In the genomic region with DNA sequence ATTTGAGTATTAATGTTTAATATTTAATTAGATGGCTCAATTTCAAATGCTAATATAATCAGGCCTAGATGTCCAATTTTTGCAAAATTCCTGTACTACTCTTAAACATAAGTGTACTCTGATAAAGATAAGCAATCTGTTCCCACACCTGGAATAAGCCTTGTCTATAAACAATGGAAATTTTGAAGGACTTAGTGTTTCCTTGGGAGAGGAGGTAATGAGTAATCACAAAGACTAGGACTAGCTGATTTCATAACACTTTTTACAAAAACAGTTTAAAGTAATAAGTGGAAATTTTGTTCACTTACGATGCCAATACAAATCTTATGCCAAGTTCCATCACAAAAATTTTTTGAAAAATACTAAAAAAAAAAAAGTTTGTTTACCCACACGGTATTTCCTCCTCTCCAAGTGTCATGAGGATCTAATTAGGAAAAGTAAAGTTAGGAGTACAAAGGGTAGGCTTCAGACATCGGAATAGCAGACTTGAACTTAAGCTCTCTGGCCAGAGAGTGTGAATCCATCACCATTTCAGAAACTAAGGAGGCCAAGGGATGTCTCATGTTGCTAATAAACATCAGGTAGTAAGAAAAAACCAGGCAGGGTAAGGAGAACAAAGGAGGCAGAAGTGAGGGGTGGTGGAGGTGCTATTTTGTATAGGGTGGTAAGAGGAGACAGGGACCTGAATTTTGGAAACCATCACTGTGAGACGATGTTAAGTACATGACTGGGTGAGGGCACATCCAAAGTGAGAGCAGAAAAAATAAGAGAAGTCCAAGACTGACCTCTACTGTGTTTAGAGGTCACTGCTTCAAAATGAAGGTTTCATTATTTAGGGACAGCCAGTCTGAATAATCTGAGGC, we compare ENCODE assay signal across 11 cellular contexts.
A peak's percentile ranks its signal among the peaks of the same experiment; 100 is the strongest.
DNase-seq lines count a peak whose midpoint lies in the region; FAIRE-seq and TF ChIP-seq lines count a peak whose summit lies in the region.
"Had no signal": no experiment of that assay in that cellular context is flagged by ENCODE, and none has a peak within 500 bp of the region (broad histone marks: within the 10 kb centered on the region; RNA-seq: fewer than 3 reads in every experiment).

No MANE protein-coding gene starts in this region.

- TF ChIP-seq CTCF in AG09319 (IDR thresholded peaks at IDR 0.05; ENCODE audit: low read depth, low read length) = peak; percentile 22
- peak in 1 of 2 donors; percentile 13 for TF ChIP-seq CTCF in endothelial cell of umbilical vein (IDR thresholded peaks at IDR 0.05; ENCODE audit: extremely low read depth in 1 of 2, insufficient read depth in 1 of 2, low read depth in 1 of 2, low read length in 2 of 2)
- TF ChIP-seq CTCF in neural cell (IDR thresholded peaks at IDR 0.05; ENCODE audit: poor library complexity, severe bottlenecking) = peak; percentile 40

- no peaks in the 10 kb centered on the region for H3K9me1 ChIP-seq in endothelial cell of umbilical vein (replicated peaks; ENCODE audit: control insufficient read depth, extremely low read depth, insufficient read depth, low read length)

- TF ChIP-seq EP300 in Ishikawa (IDR thresholded peaks at IDR 0.05; ENCODE audit: borderline replicate concordance) (no peak), neural cell (conservative IDR thresholded peaks at IDR 0.05; ENCODE audit: poor library complexity, severe bottlenecking) (no peak)

- intact Hi-C loops in endothelial cell of umbilical vein (cut with micrococcal nuclease) = loop anchor here (1.0 to 2.0 kb wide), 3 partner anchors 75 to 193 kb away; no protein-coding TSS in a partner anchor

- CTCF ChIA-PET in endothelial cell of umbilical vein (lab: Charles Lee) = interaction anchor here (0.8 to 4.0 kb wide), 25 partner anchors 10 to 206 kb away, joined by 3 to 88 read pairs (median 4); no protein-coding TSS in a partner anchor

- dilution Hi-C loops in endothelial cell of umbilical vein (cut with MboI; ENCODE audit: extremely low pct_ligation_motif_present, low sequenced_read_pairs) = no loop called here

- H2AFZ ChIP-seq in endothelial cell of umbilical vein (ENCODE audit: low read depth, low read length) (peak overlapping the region; percentile 17), neural cell (ENCODE audit: low read depth, low read length) (no peak overlapping the region)

- peak overlapping the region; percentile 10 for H3K27ac ChIP-seq in endothelial cell of umbilical vein (ENCODE audit: insufficient read depth, low read depth, low read length)
- no peak overlapping the region for H3K27ac ChIP-seq in neural cell (ENCODE audit: low read length)
- H3K27ac ChIP-seq: BLaER1 treated with 17β-estradiol and CSF1 and Interleukin-3, amounts not matched to agents 10 nM and 100 nM had no signal

- H3F3A ChIP-seq in neural cell (ENCODE audit: insufficient read depth, low read length, poor library complexity, severe bottlenecking) = no peaks in the 10 kb centered on the region

- POLR2A ChIA-PET in endothelial cell of umbilical vein (lab: Charles Lee) = no interaction called here

- H3K9me3 ChIP-seq in endothelial cell of umbilical vein (replicated peaks; ENCODE audit: control insufficient read depth, insufficient read depth, low read length) (no peaks in the 10 kb centered on the region), neural cell (ENCODE audit: low read length) (no peaks in the 10 kb centered on the region)

- H3K9ac ChIP-seq in endothelial cell of umbilical vein (replicated peaks; ENCODE audit: extremely low read depth, insufficient read depth, low read length) = no peak overlapping the region
- H3K9ac ChIP-seq in neural cell (ENCODE audit: low read length) = no peak overlapping the region
- H3K9ac ChIP-seq: BLaER1 treated with 17β-estradiol and CSF1 and Interleukin-3, amounts not matched to agents 10 nM and 100 nM had no signal

- H3K27me3 ChIP-seq in endothelial cell of umbilical vein (ENCODE audit: control insufficient read depth in 2 of 2, insufficient read depth in 2 of 2, low read length in 2 of 2) = no peaks in the 10 kb centered on the region
- no peaks in the 10 kb centered on the region for H3K27me3 ChIP-seq in neural cell (ENCODE audit: insufficient read depth, low read depth, low read length)
- H3K27me3 ChIP-seq: BLaER1 treated with 17β-estradiol and CSF1 and Interleukin-3, amounts not matched to agents 10 nM and 100 nM had no signal

- no peaks in the 10 kb centered on the region for H3K79me2 ChIP-seq in endothelial cell of umbilical vein (ENCODE audit: control insufficient read depth, insufficient read depth, low read length)
- H3K79me2 ChIP-seq in neural cell (replicated peaks; ENCODE audit: insufficient read depth, low read length) = no peaks in the 10 kb centered on the region

- peaks cover 5% of the 10 kb centered on the region for H3K4me1 ChIP-seq in endothelial cell of umbilical vein (ENCODE audit: control insufficient read depth, extremely low read depth, insufficient read depth, low read length)

- DNase-seq in AG09319 (ENCODE audit: extremely low read depth, low read depth) (no peak), endothelial cell of umbilical vein (ENCODE audit: low read depth, low spot score) (peak; percentile 80), NCI-H2227 (lab: John Stamatoyannopoulos, UW; ENCODE audit: unreplicated experiment) (no peak), EL (no peak), NCI-H82 (lab: John Stamatoyannopoulos, UW) (no peak), SKM-1 (lab: John Stamatoyannopoulos, UW; ENCODE audit: unreplicated experiment) (no peak)
- DNase-seq: NK-92 treated with Interleukin-12 subunit alpha and Interleukin-12 subunit beta, amount 100 ng/mL, for 24 hours had no signal

- no peak overlapping the region for H3K4me2 ChIP-seq in endothelial cell of umbilical vein (ENCODE audit: insufficient read depth, low read length)
- H3K4me2 ChIP-seq in neural cell (ENCODE audit: low read length) = no peak overlapping the region
- H3K4me2 ChIP-seq: BLaER1 treated with 17β-estradiol and CSF1 and Interleukin-3, amounts not matched to agents 10 nM and 100 nM had no signal

- FAIRE-seq in endothelial cell of umbilical vein (lab: Jason Lieb, UNC) = no peak
- FAIRE-seq: astrocyte had no signal

- no peaks in the 10 kb centered on the region for H4K20me1 ChIP-seq in endothelial cell of umbilical vein (replicated peaks; ENCODE audit: control insufficient read depth, extremely low read depth, insufficient read depth, low read length)
- no peaks in the 10 kb centered on the region for H4K20me1 ChIP-seq in neural cell (ENCODE audit: insufficient read depth)
- H4K20me1 ChIP-seq: BLaER1 treated with 17β-estradiol and CSF1 and Interleukin-3, amounts not matched to agents 10 nM and 100 nM had no signal

- no peak for TF ChIP-seq POLR2A in endothelial cell of umbilical vein (IDR thresholded peaks at IDR 0.05; ENCODE audit: low read depth, low read length)

- H3K36me3 ChIP-seq in endothelial cell of umbilical vein (ENCODE audit: control insufficient read depth in 2 of 2, extremely low read depth in 1 of 2, insufficient read depth in 2 of 2, low read length in 2 of 2) = no peaks in the 10 kb centered on the region
- H3K36me3 ChIP-seq in neural cell (ENCODE audit: insufficient read depth, low read length) = no peaks in the 10 kb centered on the region

- H3K4me3 ChIP-seq in endothelial cell of umbilical vein (replicated peaks in 1 of 3; ENCODE audit: insufficient read depth in 1 of 3, low read depth in 1 of 3, low read length in 3 of 3) (no peak overlapping the region), neural cell (ENCODE audit: low read length) (no peak overlapping the region)
- H3K4me3 ChIP-seq: BLaER1 treated with 17β-estradiol and CSF1 and Interleukin-3, amounts not matched to agents 10 nM and 100 nM had no signal

- no TSS peak for BruUV-seq in endothelial cell of umbilical vein (replicated peaks; lab: Mats Ljungman, UMichigan)

- no peaks in the 10 kb centered on the region for H3K9me2 ChIP-seq in neural cell (ENCODE audit: insufficient read depth, low read length)

- peak; percentile 31; the same call in 1 of the 2 replicates for TF ChIP-seq RAD21 in Ishikawa (IDR thresholded peaks at IDR 0.05; ENCODE audit: low read depth)
- TF ChIP-seq RAD21 in neural cell (conservative IDR thresholded peaks at IDR 0.05) = peak; percentile 51

TF ChIP-seq in Ishikawa, 13 proteins besides CTCF, POLR2A, EP300 and RAD21 (continues in another document):
- TF ChIP-seq TCF12 (IDR thresholded peaks at IDR 0.05; ENCODE audit: low read depth) = no peak
- TF ChIP-seq CEBPB (IDR thresholded peaks at IDR 0.05) = no peak
- no peak for TF ChIP-seq TEAD4 (IDR thresholded peaks at IDR 0.05)
- TF ChIP-seq EGR1 (IDR thresholded peaks at IDR 0.05) = no peak
- TF ChIP-seq TAF1 (IDR thresholded peaks at IDR 0.05; ENCODE audit: low read depth) = no peak
- TF ChIP-seq, protein P1, sequence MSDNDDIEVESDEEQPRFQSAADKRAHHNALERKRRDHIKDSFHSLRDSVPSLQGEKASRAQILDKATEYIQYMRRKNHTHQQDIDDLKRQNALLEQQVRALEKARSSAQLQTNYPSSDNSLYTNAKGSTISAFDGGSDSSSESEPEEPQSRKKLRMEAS (IDR thresholded peaks at IDR 0.05) = no peak
- TF ChIP-seq CREB1 (IDR thresholded peaks at IDR 0.05; ENCODE audit: low read depth) = no peak
- TF ChIP-seq YY1 (IDR thresholded peaks at IDR 0.05; ENCODE audit: low read depth) = no peak

TF ChIP-seq in endothelial cell of umbilical vein, 7 proteins besides CTCF, POLR2A, EP300 and RAD21 (continues in another document):
- TF ChIP-seq JUN (IDR thresholded peaks at IDR 0.05; ENCODE audit: borderline replicate concordance, insufficient read depth, insufficient read length, low read depth) (no peak), MYC (IDR thresholded peaks at IDR 0.05; ENCODE audit: low read depth, low read length) (no peak), POLR2AphosphoS5 (IDR thresholded peaks at IDR 0.05; ENCODE audit: insufficient read depth, low read depth, low read length) (no peak), FOS (IDR thresholded peaks at IDR 0.05; ENCODE audit: borderline replicate concordance, insufficient read depth, low read length) (no peak)
- TF ChIP-seq, protein P1 (IDR thresholded peaks at IDR 0.05; ENCODE audit: insufficient read depth, insufficient read length) = no peak

TF ChIP-seq in neural cell, 6 proteins besides CTCF, POLR2A, EP300 and RAD21:
- TF ChIP-seq SMC3 (conservative IDR thresholded peaks at IDR 0.05; ENCODE audit: poor library complexity) = peak; percentile 41
- TF ChIP-seq EZH2 (IDR thresholded peaks at IDR 0.05; ENCODE audit: borderline replicate concordance, insufficient read depth, low read length, poor library complexity, severe bottlenecking) = no peak
TF ChIP-seq in neural cell: peak in this region for 1.
